1 cellular context compared by ENCODE assay signal in the genomic region with DNA sequence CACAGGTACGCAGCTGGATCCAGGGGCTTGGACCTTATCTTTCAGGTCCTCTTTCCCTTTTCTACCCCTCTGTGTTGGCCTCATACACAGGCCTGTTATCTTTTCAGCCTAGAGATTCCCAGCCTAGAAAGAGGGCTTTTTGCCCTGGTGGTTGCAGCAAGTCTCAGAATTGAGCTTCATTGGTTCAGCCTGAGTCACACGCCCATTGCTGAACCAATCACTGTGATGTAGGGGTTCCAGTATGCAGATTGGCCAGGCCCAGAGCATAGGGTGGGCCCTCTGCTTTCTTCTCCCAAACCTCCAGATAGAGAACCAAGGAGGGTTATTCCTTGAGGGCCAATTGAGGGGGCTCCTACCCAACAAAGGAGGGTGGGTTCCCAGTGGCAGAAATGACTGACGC.
TF ChIP-seq lines count a peak whose summit lies in the region.

No MANE protein-coding gene starts in this region.

TF ChIP-seq in GM23338, 12 proteins besides CTCF, POLR2A, EP300 and RAD21 (continued from another document):
- TF ChIP-seq, protein P1, sequence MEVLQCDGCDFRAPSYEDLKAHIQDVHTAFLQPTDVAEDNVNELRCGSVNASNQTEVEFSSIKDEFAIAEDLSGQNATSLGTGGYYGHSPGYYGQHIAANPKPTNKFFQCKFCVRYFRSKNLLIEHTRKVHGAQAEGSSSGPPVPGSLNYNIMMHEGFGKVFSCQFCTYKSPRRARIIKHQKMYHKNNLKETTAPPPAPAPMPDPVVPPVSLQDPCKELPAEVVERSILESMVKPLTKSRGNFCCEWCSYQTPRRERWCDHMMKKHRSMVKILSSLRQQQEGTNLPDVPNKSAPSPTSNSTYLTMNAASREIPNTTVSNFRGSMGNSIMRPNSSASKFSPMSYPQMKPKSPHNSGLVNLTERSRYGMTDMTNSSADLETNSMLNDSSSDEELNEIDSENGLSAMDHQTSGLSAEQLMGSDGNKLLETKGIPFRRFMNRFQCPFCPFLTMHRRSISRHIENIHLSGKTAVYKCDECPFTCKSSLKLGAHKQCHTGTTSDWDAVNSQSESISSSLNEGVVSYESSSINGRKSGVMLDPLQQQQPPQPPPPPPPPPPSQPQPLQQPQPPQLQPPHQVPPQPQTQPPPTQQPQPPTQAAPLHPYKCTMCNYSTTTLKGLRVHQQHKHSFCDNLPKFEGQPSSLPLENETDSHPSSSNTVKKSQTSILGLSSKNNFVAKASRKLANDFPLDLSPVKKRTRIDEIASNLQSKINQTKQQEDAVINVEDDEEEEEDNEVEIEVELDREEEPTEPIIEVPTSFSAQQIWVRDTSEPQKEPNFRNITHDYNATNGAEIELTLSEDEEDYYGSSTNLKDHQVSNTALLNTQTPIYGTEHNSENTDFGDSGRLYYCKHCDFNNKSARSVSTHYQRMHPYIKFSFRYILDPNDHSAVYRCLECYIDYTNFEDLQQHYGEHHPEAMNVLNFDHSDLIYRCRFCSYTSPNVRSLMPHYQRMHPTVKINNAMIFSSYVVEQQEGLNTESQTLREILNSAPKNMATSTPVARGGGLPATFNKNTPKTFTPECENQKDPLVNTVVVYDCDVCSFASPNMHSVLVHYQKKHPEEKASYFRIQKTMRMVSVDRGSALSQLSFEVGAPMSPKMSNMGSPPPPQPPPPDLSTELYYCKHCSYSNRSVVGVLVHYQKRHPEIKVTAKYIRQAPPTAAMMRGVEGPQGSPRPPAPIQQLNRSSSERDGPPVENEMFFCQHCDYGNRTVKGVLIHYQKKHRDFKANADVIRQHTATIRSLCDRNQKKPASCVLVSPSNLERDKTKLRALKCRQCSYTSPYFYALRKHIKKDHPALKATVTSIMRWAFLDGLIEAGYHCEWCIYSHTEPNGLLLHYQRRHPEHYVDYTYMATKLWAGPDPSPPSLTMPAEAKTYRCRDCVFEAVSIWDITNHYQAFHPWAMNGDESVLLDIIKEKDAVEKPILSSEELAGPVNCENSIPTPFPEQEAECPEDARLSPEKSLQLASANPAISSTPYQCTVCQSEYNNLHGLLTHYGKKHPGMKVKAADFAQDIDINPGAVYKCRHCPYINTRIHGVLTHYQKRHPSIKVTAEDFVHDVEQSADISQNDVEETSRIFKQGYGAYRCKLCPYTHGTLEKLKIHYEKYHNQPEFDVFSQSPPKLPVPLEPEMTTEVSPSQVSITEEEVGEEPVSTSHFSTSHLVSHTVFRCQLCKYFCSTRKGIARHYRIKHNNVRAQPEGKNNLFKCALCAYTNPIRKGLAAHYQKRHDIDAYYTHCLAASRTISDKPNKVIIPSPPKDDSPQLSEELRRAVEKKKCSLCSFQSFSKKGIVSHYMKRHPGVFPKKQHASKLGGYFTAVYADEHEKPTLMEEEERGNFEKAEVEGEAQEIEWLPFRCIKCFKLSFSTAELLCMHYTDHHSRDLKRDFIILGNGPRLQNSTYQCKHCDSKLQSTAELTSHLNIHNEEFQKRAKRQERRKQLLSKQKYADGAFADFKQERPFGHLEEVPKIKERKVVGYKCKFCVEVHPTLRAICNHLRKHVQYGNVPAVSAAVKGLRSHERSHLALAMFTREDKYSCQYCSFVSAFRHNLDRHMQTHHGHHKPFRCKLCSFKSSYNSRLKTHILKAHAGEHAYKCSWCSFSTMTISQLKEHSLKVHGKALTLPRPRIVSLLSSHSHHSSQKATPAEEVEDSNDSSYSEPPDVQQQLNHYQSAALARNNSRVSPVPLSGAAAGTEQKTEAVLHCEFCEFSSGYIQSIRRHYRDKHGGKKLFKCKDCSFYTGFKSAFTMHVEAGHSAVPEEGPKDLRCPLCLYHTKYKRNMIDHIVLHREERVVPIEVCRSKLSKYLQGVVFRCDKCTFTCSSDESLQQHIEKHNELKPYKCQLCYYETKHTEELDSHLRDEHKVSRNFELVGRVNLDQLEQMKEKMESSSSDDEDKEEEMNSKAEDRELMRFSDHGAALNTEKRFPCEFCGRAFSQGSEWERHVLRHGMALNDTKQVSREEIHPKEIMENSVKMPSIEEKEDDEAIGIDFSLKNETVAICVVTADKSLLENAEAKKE (CRISPR knock-in tag; IDR thresholded peaks at IDR 0.05): no peak
- TF ChIP-seq ZNF114 (CRISPR knock-in tag; IDR thresholded peaks at IDR 0.05) (no peak), STAT1 (IDR thresholded peaks at IDR 0.05; ENCODE audit: unreplicated experiment) (no peak), POLR2AphosphoS5 (IDR thresholded peaks at IDR 0.05; ENCODE audit: low read depth) (no peak), NANOG (IDR thresholded peaks at IDR 0.05; ENCODE audit: borderline replicate concordance) (no peak), CREB1 (CRISPR knock-in tag; IDR thresholded peaks at IDR 0.05; ENCODE audit: low read depth) (no peak)
- TF ChIP-seq, protein P2, sequence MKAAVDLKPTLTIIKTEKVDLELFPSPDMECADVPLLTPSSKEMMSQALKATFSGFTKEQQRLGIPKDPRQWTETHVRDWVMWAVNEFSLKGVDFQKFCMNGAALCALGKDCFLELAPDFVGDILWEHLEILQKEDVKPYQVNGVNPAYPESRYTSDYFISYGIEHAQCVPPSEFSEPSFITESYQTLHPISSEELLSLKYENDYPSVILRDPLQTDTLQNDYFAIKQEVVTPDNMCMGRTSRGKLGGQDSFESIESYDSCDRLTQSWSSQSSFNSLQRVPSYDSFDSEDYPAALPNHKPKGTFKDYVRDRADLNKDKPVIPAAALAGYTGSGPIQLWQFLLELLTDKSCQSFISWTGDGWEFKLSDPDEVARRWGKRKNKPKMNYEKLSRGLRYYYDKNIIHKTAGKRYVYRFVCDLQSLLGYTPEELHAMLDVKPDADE (IDR thresholded peaks at IDR 0.05): no peak
- TF ChIP-seq, protein P3, sequence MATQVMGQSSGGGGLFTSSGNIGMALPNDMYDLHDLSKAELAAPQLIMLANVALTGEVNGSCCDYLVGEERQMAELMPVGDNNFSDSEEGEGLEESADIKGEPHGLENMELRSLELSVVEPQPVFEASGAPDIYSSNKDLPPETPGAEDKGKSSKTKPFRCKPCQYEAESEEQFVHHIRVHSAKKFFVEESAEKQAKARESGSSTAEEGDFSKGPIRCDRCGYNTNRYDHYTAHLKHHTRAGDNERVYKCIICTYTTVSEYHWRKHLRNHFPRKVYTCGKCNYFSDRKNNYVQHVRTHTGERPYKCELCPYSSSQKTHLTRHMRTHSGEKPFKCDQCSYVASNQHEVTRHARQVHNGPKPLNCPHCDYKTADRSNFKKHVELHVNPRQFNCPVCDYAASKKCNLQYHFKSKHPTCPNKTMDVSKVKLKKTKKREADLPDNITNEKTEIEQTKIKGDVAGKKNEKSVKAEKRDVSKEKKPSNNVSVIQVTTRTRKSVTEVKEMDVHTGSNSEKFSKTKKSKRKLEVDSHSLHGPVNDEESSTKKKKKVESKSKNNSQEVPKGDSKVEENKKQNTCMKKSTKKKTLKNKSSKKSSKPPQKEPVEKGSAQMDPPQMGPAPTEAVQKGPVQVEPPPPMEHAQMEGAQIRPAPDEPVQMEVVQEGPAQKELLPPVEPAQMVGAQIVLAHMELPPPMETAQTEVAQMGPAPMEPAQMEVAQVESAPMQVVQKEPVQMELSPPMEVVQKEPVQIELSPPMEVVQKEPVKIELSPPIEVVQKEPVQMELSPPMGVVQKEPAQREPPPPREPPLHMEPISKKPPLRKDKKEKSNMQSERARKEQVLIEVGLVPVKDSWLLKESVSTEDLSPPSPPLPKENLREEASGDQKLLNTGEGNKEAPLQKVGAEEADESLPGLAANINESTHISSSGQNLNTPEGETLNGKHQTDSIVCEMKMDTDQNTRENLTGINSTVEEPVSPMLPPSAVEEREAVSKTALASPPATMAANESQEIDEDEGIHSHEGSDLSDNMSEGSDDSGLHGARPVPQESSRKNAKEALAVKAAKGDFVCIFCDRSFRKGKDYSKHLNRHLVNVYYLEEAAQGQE (IDR thresholded peaks at IDR 0.05; ENCODE audit: unreplicated experiment): no peak
